ENCODE assay signal across 21 cellular contexts in the genomic region with DNA sequence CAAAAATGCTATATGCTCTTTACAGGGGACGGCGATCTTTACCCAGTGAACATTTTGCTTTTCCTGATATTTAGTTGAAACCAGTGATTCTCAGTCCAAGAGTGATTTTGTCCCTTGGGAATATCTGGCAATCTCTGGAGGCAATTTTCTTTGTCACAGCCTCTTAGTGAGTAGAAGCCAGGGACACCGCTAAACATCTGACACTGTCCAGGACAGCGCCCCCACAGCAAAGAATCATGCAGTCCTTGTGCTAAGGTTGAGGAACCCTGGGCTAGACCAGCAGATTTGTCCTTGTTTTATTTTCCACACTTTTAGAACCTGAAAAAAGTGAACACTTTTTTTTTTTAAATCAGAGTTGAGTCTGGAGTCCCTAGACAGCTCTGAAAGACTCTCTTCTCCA. TPM values are rescaled to one million over a fixed set of nuclear protein-coding genes. Genes with fewer than 3 reads are reported as not detected.
DNase-seq lines count a peak whose midpoint lies in the region; ATAC-seq, FAIRE-seq and TF ChIP-seq lines count a peak whose summit lies in the region.
"Had no signal": no experiment of that assay in that cellular context is flagged by ENCODE, and none has a peak within 500 bp of the region (broad histone marks: within the 10 kb centered on the region; RNA-seq: fewer than 3 reads in every experiment).

No MANE protein-coding gene starts in this region.

- no peak for FAIRE-seq in small intestine (lab: Jason Lieb, UNC)
- FAIRE-seq: A204.1, kidney had no signal

- H3K9me3 Mint-ChIP-seq in WTC11 (peaks cover 21% of the 10 kb centered on the region), type B pancreatic cell (no peaks in the 10 kb centered on the region)

- POLR2A ChIA-PET in WTC11 (lab: Charles Lee): no interaction called here

- 90 to 93% methylated on average over 4 of the region's 4 CpGs for WGBS in tibial nerve, 2 donors
- 93 to 99% (median 98%) methylated on average over 4 of the region's 4 CpGs for WGBS in small intestine, 3 donors

- TF ChIP-seq CTCF in cardiac muscle cell (IDR thresholded peaks at IDR 0.05; ENCODE audit: low read depth, low read length) (peak; percentile 9), WTC11 (IDR thresholded peaks at IDR 0.05) (no peak), tibial nerve (IDR thresholded peaks at IDR 0.05) (no peak), type B pancreatic cell (conservative IDR thresholded peaks at IDR 0.05) (no peak)

- peaks cover 14% of the 10 kb centered on the region for H3K4me1 Mint-ChIP-seq in WTC11
- no peaks in the 10 kb centered on the region for H3K4me1 Mint-ChIP-seq in type B pancreatic cell (ENCODE audit: unreplicated experiment)
- H3K4me1 Mint-ChIP-seq: nephron; stimulated activated naive B cell treated with anti-CD40 and anti-IgM and Interleukin-4, amounts not matched to agents 10 μg/mL and 1 μg/mL and 100 μg/mL, for 72 hours had no signal

- H3K36me3 ChIP-seq in cardiac muscle cell: no peaks in the 10 kb centered on the region
- peaks cover 0 to 14% (median 0%) of the 10 kb centered on the region in 3 donors for H3K36me3 ChIP-seq in tibial nerve
- no peaks in the 10 kb centered on the region for H3K36me3 ChIP-seq in small intestine (ENCODE audit: control insufficient read depth in 2 of 2, insufficient read depth in 2 of 2, low read length in 2 of 2)

- TF ChIP-seq POLR2A in tibial nerve (IDR thresholded peaks at IDR 0.05): no peak

- ATAC-seq in Right ventricle myocardium superior (ENCODE audit: poor library complexity) (no peak), WTC11 (peak; percentile 61), esophagus mucosa (peak; percentile 27)
- ATAC-seq: psoas muscle; stimulated activated naive B cell treated with anti-CD40 and anti-IgM and Interleukin-4, amounts not matched to agents 10 μg/mL and 1 μg/mL and 100 μg/mL, for 72 hours had no signal

- H3K27me3 ChIP-seq in cardiac muscle cell: no peaks in the 10 kb centered on the region
- no peaks in the 10 kb centered on the region for H3K27me3 ChIP-seq in tibial nerve
- no peaks in the 10 kb centered on the region for H3K27me3 ChIP-seq in small intestine (ENCODE audit: control insufficient read depth in 2 of 2, insufficient read depth in 2 of 2, low read length in 2 of 2)
- H3K27me3 ChIP-seq: body of pancreas had no signal

- H3K27me3 Mint-ChIP-seq in WTC11 (ENCODE audit: low read depth) (peaks cover 6% of the 10 kb centered on the region; the same call in 1 of the 2 replicates), type B pancreatic cell (peaks cover 3% of the 10 kb centered on the region)

- no peaks in the 10 kb centered on the region for H3K4me1 ChIP-seq in cardiac muscle cell (ENCODE audit: low read depth)
- H3K4me1 ChIP-seq in tibial nerve: peaks cover 0 to 43% (median 21%) of the 10 kb centered on the region in 4 donors
- no peaks in the 10 kb centered on the region for H3K4me1 ChIP-seq in small intestine (ENCODE audit: control insufficient read depth in 2 of 2, insufficient read depth in 1 of 2, low read depth in 1 of 2, low read length in 1 of 2)
- H3K4me1 ChIP-seq: psoas muscle had no signal

- intact Hi-C loops in Right ventricle myocardium superior (cut with DNase I): no loop called here

- no peak for TF ChIP-seq EP300 in tibial nerve (IDR thresholded peaks at IDR 0.05)

- CTCF ChIA-PET in WTC11 (lab: Charles Lee): interaction anchor here (1.2 kb wide), 1 partner anchor 10 kb away, joined by 3 read pairs; no protein-coding TSS in a partner anchor

- H3K36me3 Mint-ChIP-seq in WTC11: peaks cover 21% of the 10 kb centered on the region
- H3K36me3 Mint-ChIP-seq in type B pancreatic cell: no peaks in the 10 kb centered on the region

- H3K4me3 Mint-ChIP-seq in WTC11: no peak overlapping the region
- H3K4me3 Mint-ChIP-seq in type B pancreatic cell: no peak overlapping the region
- H3K4me3 Mint-ChIP-seq: activated naive CD4-positive, alpha-beta T cell treated with anti-CD3 and anti-CD28 coated beads for 36 hours; nephron; stimulated activated naive B cell treated with anti-CD40 and anti-IgM and Interleukin-4, amounts not matched to agents 10 μg/mL and 1 μg/mL and 100 μg/mL, for 72 hours had no signal

- H3K4me3 ChIP-seq in cardiac muscle cell: no peak overlapping the region
- no peak overlapping the region for H3K4me3 ChIP-seq in tibial nerve
- no peak overlapping the region for H3K4me3 ChIP-seq in small intestine (ENCODE audit: low read depth in 1 of 2, low read length in 2 of 2)
- H3K4me3 ChIP-seq: body of pancreas, psoas muscle had no signal

- no peak overlapping the region for H3K27ac ChIP-seq in cardiac muscle cell
- peak overlapping the region; percentile 45 to 86 (median 69) for H3K27ac ChIP-seq in tibial nerve
- no peak overlapping the region for H3K27ac ChIP-seq in small intestine (ENCODE audit: low read depth in 1 of 2, low read length in 1 of 2)
- H3K27ac ChIP-seq: body of pancreas, psoas muscle had no signal

- DNase-seq in cardiac muscle cell (ENCODE audit: low read depth in 1 of 2, low spot score in 1 of 2) (no peak), Right ventricle myocardium superior (no peak), WTC11 (ENCODE audit: low spot score) (no peak), tibial nerve (ENCODE audit: low spot score in 2 of 2) (no peak), NCI-H1694 (lab: John Stamatoyannopoulos, UW) (no peak), small intestine (no peak), type B pancreatic cell (ENCODE audit: extremely low spot score, unreplicated experiment) (no peak)
- DNase-seq: activated CD4-positive, alpha-beta T cell treated with anti-CD3 and anti-CD28 coated beads, Interleukin-2, amount 50 U/mL, for 1 hour; activated naive CD4-positive, alpha-beta T cell treated with anti-CD3 and anti-CD28 coated beads for 36 hours; activated T-cell treated with anti-CD3 and anti-CD28 coated beads for 4 hours; body of pancreas; kidney; mesendoderm; NCI-H1417; NCI-H2227 treated with DMSO at 0.1 percent for 48 hours; psoas muscle; stimulated activated CD4-positive, alpha-beta T cell treated with anti-CD3 and anti-CD28 coated beads, Interleukin-12 subunit alpha, Interleukin-12 subunit beta, amount 100 ng/mL, for 4 hours; stimulated activated naive B cell treated with anti-CD40 and anti-IgM and Interleukin-4, amounts not matched to agents 10 μg/mL and 1 μg/mL and 100 μg/mL, for 72 hours had no signal

- H3K9me3 ChIP-seq in cardiac muscle cell (ENCODE audit: low read depth) (no peaks in the 10 kb centered on the region), tibial nerve (peaks cover 0 to 14% (median 2%) of the 10 kb centered on the region in 4 donors), small intestine (ENCODE audit: control insufficient read depth, low read depth) (no peaks in the 10 kb centered on the region)
- H3K9me3 ChIP-seq: body of pancreas had no signal

- H3K27ac Mint-ChIP-seq in WTC11 (no peak overlapping the region), type B pancreatic cell (no peak overlapping the region)
- H3K27ac Mint-ChIP-seq: activated naive CD4-positive, alpha-beta T cell treated with anti-CD3 and anti-CD28 coated beads for 36 hours; nephron; stimulated activated naive B cell treated with anti-CD40 and anti-IgM and Interleukin-4, amounts not matched to agents 10 μg/mL and 1 μg/mL and 100 μg/mL, for 72 hours had no signal

TF ChIP-seq in WTC11, 78 proteins besides CTCF, POLR2A, EP300 and RAD21 (continues in another document):
- TF ChIP-seq, protein P1, sequence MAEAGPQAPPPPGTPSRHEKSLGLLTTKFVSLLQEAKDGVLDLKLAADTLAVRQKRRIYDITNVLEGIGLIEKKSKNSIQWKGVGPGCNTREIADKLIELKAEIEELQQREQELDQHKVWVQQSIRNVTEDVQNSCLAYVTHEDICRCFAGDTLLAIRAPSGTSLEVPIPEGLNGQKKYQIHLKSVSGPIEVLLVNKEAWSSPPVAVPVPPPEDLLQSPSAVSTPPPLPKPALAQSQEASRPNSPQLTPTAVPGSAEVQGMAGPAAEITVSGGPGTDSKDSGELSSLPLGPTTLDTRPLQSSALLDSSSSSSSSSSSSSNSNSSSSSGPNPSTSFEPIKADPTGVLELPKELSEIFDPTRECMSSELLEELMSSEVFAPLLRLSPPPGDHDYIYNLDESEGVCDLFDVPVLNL (CRISPR knock-in tag; IDR thresholded peaks at IDR 0.05; ENCODE audit: borderline replicate concordance, low read depth): no peak
- TF ChIP-seq, protein P2, sequence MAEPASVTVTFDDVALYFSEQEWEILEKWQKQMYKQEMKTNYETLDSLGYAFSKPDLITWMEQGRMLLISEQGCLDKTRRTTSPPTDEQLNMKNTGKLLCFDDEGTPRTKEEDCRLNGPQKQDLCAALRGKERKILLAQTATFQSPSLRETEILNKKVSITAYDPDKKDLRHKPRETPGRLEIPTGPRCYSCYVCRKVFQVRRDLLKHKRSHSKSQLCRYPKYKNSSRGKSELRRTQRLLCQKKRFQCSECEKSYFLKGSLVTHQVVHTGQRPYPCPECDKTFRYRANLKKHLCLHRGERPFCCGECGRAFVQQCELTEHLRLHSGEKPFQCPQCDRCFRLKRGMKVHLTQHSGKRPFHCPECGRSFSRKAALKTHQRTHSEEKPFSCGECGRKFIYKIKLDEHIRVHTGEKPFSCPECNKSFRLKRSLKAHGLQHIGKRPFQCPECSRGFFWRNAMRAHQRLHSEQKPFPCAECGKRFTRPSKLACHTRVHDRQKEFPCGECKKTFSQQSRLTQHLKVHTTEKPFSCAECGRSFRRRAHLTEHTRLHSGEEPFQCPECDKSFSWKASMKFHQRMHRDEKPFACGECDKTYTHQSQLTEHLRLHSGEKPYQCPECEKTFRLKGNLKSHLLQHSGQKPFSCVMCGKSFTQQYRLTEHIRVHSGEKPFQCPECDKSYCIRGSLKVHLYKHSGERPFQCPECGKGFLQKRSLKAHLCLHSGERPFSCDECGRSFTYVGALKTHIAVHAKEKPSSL (CRISPR knock-in tag; conservative IDR thresholded peaks at IDR 0.05): no peak

RNA-seq across cellular contexts. Expression of gene EVA1C, which starts 13.1 kb away (rescaled TPM):
- total RNA-seq in cardiac muscle cell: 0.51 and 0.81 TPM in 2 replicates
- polyA plus RNA-seq in cardiac muscle cell: 0.55 TPM in 1 of 2 replicates, not detected in the other
- 12.9 TPM for total RNA-seq in Right ventricle myocardium superior
- total RNA-seq in WTC11 (2021): 2.3 to 3.6 TPM (median 3.1 TPM) in 3 replicates
- total RNA-seq in esophagus mucosa: 23.8 TPM
- total RNA-seq in tibial nerve: 10 to 100 TPM; 72.6 to 85.9 (median 75.6) TPM
- polyA plus RNA-seq in small intestine: 10 to 100 TPM; 13.5 to 33.5 (median 18.6) TPM
- 0.63 and 1.2 TPM in 2 replicates for total RNA-seq in type B pancreatic cell (ENCODE audit: low replicate concordance)

RNA-seq across cellular contexts. Expression of gene URB1, which starts 32.8 kb away (rescaled TPM):
- total RNA-seq in cardiac muscle cell (10.7 and 13.9 TPM in 2 replicates), Right ventricle myocardium superior (11.4 TPM), WTC11 (2021) (28.0 to 38.7 TPM (median 29.5 TPM) in 3 replicates), esophagus mucosa (14.8 TPM), tibial nerve (10 to 100 TPM; 18.6 to 29.4 (median 22.2) TPM), type B pancreatic cell (ENCODE audit: low replicate concordance) (18.5 and 19.9 TPM in 2 replicates)
- polyA plus RNA-seq in cardiac muscle cell (3.7 and 4.3 TPM in 2 replicates), small intestine (1 to 10 TPM in 1 of 3 donors, under 1 TPM in 2; 0.67 to 6.0 (median 0.81) TPM)

Comparison
In these comparisons a context has a peak if more than half of its experiments do, and no peak if none do; other contexts are left out.
1. H3K27ac ChIP-seq: peak in tibial nerve (4 of 4); none in cardiac muscle cell (single experiment) and small intestine (0 of 2).